Comparison of ENCODE assay signal across 33 cellular contexts in the genomic region with DNA sequence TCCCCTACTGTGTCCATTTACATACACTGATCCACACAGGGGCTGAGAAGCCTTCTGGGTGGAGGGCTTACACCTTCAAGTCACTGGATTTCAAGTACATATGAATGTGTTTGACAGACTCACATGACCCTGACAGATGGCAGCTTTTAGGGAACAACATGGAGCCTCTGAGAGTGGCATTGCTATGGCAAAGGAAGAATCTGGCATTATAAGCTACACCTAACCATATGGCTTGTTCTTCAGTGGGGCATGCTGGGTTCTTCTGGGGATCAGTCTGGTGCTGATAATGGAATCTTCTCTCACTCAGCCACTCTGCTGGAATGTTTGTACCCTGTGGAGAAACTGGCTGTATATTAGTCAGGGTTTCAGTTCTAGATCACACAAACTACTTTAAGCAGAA.
"Had no signal": no experiment of that assay in that cellular context is flagged by ENCODE, and none has a peak within 500 bp of the region (broad histone marks: within the 10 kb centered on the region; RNA-seq: fewer than 3 reads in every experiment).

No MANE protein-coding gene starts in this region.

- H3K36me3 Mint-ChIP-seq: activated naive CD8-positive, alpha-beta T cell treated with anti-CD3 and anti-CD28 coated beads for 36 hours had no signal

- H3K4me2 ChIP-seq: KMS-11, PC-9 had no signal

- H3K4me3 ChIP-seq: PC-9 had no signal

- H3K9me3 Mint-ChIP-seq: activated CD4-positive, alpha-beta T cell treated with anti-CD3 and anti-CD28 coated beads, Interleukin-2, amount 10 ng/mL, durations not matched to agents 24 days and 14 days; activated CD8-positive, alpha-beta T cell treated with anti-CD3 and anti-CD28 coated beads for 36 hours; activated naive CD8-positive, alpha-beta T cell treated with anti-CD3 and anti-CD28 coated beads for 36 hours; activated T-cell treated with anti-CD3 and anti-CD28 coated beads, Interleukin-2, amount 50 U/mL, for 72 hours; activated T-helper 17 cell treated with anti-CD3 and anti-CD28 coated beads, Interleukin-2, amount 50 U/mL, for 72 hours had no signal

- H3K27ac ChIP-seq: brain microvascular endothelial cell, KMS-11, PC-9, RWPE1, WERI-Rb-1 had no signal

- H2AFZ ChIP-seq: PC-9 had no signal

- H3K27me3 ChIP-seq: brain microvascular endothelial cell had no signal

- DNase-seq: activated CD4-positive, alpha-beta T cell treated with anti-CD3 and anti-CD28 coated beads, Interleukin-2, amount 10 ng/mL, durations not matched to agents 24 days and 14 days; activated CD4-positive, alpha-beta T cell treated with anti-CD3 and anti-CD28 coated beads, Interleukin-2, amount 50 U/mL, for 4 hours; activated CD8-positive, alpha-beta T cell treated with anti-CD3 and anti-CD28 coated beads for 36 hours; activated effector memory CD4-positive, alpha-beta T cell treated with anti-CD3 and anti-CD28 coated beads, Interleukin-2, amount 50 U/mL, for 16 hours; activated naive CD4-positive, alpha-beta T cell; activated naive CD4-positive, alpha-beta T cell treated with anti-CD3 and anti-CD28 coated beads, Interleukin-2, amount 50 U/mL, for 16 hours; activated naive CD8-positive, alpha-beta T cell treated with anti-CD3 and anti-CD28 coated beads for 36 hours; activated T-cell treated with anti-CD3 and anti-CD28 coated beads, Interleukin-2, amount 50 U/mL, for 1 hour; activated T-cell treated with anti-CD3 and anti-CD28 coated beads, Interleukin-2, amount 50 U/mL, for 72 hours; amniotic stem cell; aorta; brain microvascular endothelial cell; central memory CD4-positive, alpha-beta T cell; MM.1S; MV-4-11; NCI-H1092; NCI-H1436 treated with DMSO at 0.1 percent for 48 hours; NCI-H187 treated with DMSO at 0.1 percent for 48 hours; NCI-H2081; NCI-H345; NCI-H526 treated with DMSO at 0.1 percent for 48 hours; NCI-H774; NK-92 treated with Interleukin-12 subunit alpha and Interleukin-12 subunit beta, amount 100 ng/mL, for 24 hours; PC-9; SIG-M5; SW 1271; T-helper 1 cell; T1000; WERI-Rb-1 had no signal

- H3K4me3 Mint-ChIP-seq: activated CD4-positive, alpha-beta T cell treated with anti-CD3 and anti-CD28 coated beads, Interleukin-2, amount 10 ng/mL, durations not matched to agents 24 days and 14 days; activated CD8-positive, alpha-beta T cell treated with anti-CD3 and anti-CD28 coated beads for 36 hours; activated naive CD8-positive, alpha-beta T cell treated with anti-CD3 and anti-CD28 coated beads for 36 hours; activated T-cell treated with anti-CD3 and anti-CD28 coated beads, Interleukin-2, amount 50 U/mL, for 72 hours; activated T-helper 17 cell treated with anti-CD3 and anti-CD28 coated beads, Interleukin-2, amount 50 U/mL, for 72 hours had no signal

- ATAC-seq: activated CD8-positive, alpha-beta T cell treated with anti-CD3 and anti-CD28 coated beads for 36 hours; activated T-cell treated with anti-CD3 and anti-CD28 coated beads, Interleukin-2, amount 50 U/mL, for 72 hours; activated T-helper 17 cell treated with anti-CD3 and anti-CD28 coated beads, Interleukin-2, amount 50 U/mL, for 72 hours; Right ventricle myocardium inferior had no signal

- H3K27ac Mint-ChIP-seq: activated CD4-positive, alpha-beta T cell treated with anti-CD3 and anti-CD28 coated beads, Interleukin-2, amount 10 ng/mL, durations not matched to agents 24 days and 14 days; activated CD8-positive, alpha-beta T cell treated with anti-CD3 and anti-CD28 coated beads for 36 hours; activated naive CD8-positive, alpha-beta T cell treated with anti-CD3 and anti-CD28 coated beads for 36 hours; activated T-cell treated with anti-CD3 and anti-CD28 coated beads, Interleukin-2, amount 50 U/mL, for 72 hours; activated T-helper 17 cell treated with anti-CD3 and anti-CD28 coated beads, Interleukin-2, amount 50 U/mL, for 72 hours had no signal

- H3K4me1 Mint-ChIP-seq: activated CD4-positive, alpha-beta T cell treated with anti-CD3 and anti-CD28 coated beads, Interleukin-2, amount 10 ng/mL, durations not matched to agents 24 days and 14 days; activated naive CD8-positive, alpha-beta T cell treated with anti-CD3 and anti-CD28 coated beads for 36 hours; activated T-helper 17 cell treated with anti-CD3 and anti-CD28 coated beads, Interleukin-2, amount 50 U/mL, for 72 hours had no signal

- H3K9ac ChIP-seq: KMS-11 had no signal

- H3K36me3 ChIP-seq: brain microvascular endothelial cell, WERI-Rb-1 had no signal
